ENCODE assay signal across 8 cellular contexts in the genomic region with DNA sequence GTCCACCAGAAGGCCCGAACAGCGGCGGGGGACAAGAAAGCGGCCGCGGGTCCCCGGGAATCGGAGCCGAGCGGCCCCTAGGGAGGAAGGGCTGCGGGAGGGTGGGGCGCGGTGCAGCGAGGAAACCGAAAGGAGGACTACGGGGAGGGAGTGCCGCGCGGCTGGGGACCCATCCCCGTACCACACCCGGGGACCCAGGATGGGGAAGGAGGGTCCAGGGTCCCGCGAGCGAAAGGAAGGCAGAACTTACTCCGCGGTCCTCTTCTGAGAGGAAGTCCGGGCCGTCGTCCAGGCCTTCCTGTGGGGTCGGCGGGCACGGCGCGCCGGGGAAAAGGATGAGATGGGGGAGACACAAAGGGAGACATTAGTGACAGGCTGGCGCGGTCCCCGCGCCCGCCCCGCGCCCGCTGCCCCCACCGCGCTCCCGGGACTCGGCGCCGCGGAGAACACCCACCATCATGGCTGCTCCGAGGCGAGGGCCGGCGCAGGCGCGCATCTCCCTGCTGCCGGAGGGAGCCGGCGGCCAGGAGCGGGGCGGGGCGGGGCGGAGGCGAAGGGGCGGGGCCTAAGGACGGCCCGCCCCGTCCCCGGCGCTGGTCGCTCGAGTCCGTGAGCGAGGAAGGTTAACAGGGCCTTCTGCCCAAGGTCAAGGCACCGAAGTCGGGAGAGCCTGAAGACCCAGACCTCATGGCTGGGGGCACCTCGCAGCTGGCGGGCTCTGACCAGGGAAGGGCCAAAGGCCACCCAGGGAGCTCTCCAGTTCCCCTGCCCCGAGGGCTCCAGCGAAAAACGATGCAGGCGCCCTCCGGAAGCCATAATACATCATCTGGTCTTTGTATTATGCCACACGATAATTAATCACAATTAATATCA. TPM values are rescaled to one million over a fixed set of nuclear protein-coding genes. Genes with fewer than 3 reads are reported as not detected.
DNase-seq lines count a peak whose midpoint lies in the region; ATAC-seq and TF ChIP-seq lines count a peak whose summit lies in the region.

TSS of gene SNX6 (minus strand) at position 492 of the 873 bp plus-strand sequence. CDS start at position 460, 32 bp downstream.

- H3K36me3 ChIP-seq in colonic mucosa, result no peaks in the 10 kb centered on the region

- H3K27me3 ChIP-seq in colonic mucosa, result no peaks in the 10 kb centered on the region
- H3K27me3 ChIP-seq in layer of hippocampus (ENCODE audit: control insufficient read depth, insufficient read depth, low read length), result no peaks in the 10 kb centered on the region

- H3K27ac ChIP-seq in colonic mucosa (peak within 1 kb of the TSS; percentile 96), layer of hippocampus (ENCODE audit: low read depth, low read length) (peak within 1 kb of the TSS; percentile 92)

- TF ChIP-seq CTCF in AG09309 (IDR thresholded peaks at IDR 0.05; ENCODE audit: control insufficient read depth, insufficient read depth, low read depth, low read length, missing control alignments) (no peak), colonic mucosa (IDR thresholded peaks at IDR 0.05) (no peak)

- ATAC-seq in GM18867 (IDR thresholded peaks at IDR 0.05; ENCODE audit: unreplicated experiment), result peak; percentile 93
- peak; percentile 87 for ATAC-seq in HG03097 (IDR thresholded peaks at IDR 0.05; ENCODE audit: low FRiP score, unreplicated experiment)

- H3K4me3 ChIP-seq in AG09309 (ENCODE audit: control insufficient read depth, low read depth, low read length), result peak within 1 kb of the TSS; percentile 74
- peak within 1 kb of the TSS; percentile 87 for H3K4me3 ChIP-seq in colonic mucosa

- intact Hi-C loops in colonic mucosa (cut with DNase I), result no loop called here

- H3K9me3 ChIP-seq in colonic mucosa, result no peaks in the 10 kb centered on the region

- H3K4me1 ChIP-seq in colonic mucosa, result no peaks in the 10 kb centered on the region

- peak within 1 kb of the TSS; percentile 94 to 97 for H3K9ac ChIP-seq in colonic mucosa (ENCODE audit: low read depth in 2 of 2, low read length in 2 of 2)

- DNase-seq in AG09309 (ENCODE audit: low read depth) (no peak), NCI-H2227 treated with DMSO at 0.1 percent for 48 hours (lab: John Stamatoyannopoulos, UW) (peak; percentile 78), colonic mucosa (peak; percentile 81)
- DNase-seq in activated CD4-positive, alpha-beta T cell treated with anti-CD3 and anti-CD28 coated beads for 48 hours, result peak; percentile 83
- DNase-seq in stimulated activated CD4-positive, alpha-beta T cell treated with anti-CD3 and anti-CD28 coated beads, Interleukin-1b, Interleukin-23, amount 100 ng/mL, for 4 hours (ENCODE audit: low read depth in 2 of 2), result peak; percentile 71 to 77

RNA-seq across cellular contexts. Expression of gene SNX6, which starts in this region (rescaled TPM):
- 10 to 100 TPM; 72.9 to 98.0 TPM for total RNA-seq in colonic mucosa
